In the genomic region with DNA sequence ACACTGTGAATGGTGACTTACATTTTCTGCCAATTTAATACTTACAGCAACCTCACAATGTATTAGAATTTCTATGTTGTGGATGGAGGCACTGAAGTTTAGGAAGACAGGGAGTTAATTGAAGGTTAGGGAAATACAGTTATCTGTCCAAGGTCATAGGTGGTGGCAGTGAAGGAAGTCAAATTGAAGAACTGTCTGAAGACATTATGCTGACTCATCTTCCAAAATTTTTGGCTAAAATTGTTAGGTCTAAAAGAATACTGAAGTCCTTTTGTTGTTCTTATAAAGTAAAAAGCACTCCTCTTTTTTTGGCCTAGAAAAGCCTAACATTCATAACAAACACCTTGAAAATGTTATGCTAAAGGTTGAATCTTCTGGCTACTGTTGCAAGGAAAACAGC, we compare ENCODE assay signal across 23 cellular contexts.
"Had no signal": no experiment of that assay in that cellular context is flagged by ENCODE, and none has a peak within 500 bp of the region (broad histone marks: within the 10 kb centered on the region; RNA-seq: fewer than 3 reads in every experiment).

No MANE protein-coding gene starts in this region.

- H3K27ac ChIP-seq: brain microvascular endothelial cell, dorsolateral prefrontal cortex, epithelial cell of prostate, foreskin keratinocyte, hepatocyte, neural progenitor cell, psoas muscle, skin epidermis, stomach, VCaP had no signal

- FAIRE-seq: colon had no signal

- H3K36me3 ChIP-seq: neural progenitor cell had no signal

- H3K27ac Mint-ChIP-seq: endodermal cell, neural progenitor cell had no signal

- H3K27me3 Mint-ChIP-seq: naive thymus-derived CD4-positive, alpha-beta T cell had no signal

- H3K4me3 ChIP-seq: dorsolateral prefrontal cortex, hepatocyte, neural progenitor cell, psoas muscle, skin epidermis, stomach had no signal

- ATAC-seq: foreskin keratinocyte; naive thymus-derived CD4-positive, alpha-beta T cell; psoas muscle; right cardiac atrium had no signal

- DNase-seq: activated CD4-positive, alpha-beta T cell treated with anti-CD3 and anti-CD28 coated beads, Interleukin-2, amount 50 U/mL, for 4 hours; activated CD4-positive, CD25-positive, alpha-beta regulatory T cell treated with anti-CD3 and anti-CD28 coated beads, Interleukin-2, amount 50 U/mL, for 72 hours; activated effector memory CD4-positive, alpha-beta T cell treated with anti-CD3 and anti-CD28 coated beads, Interleukin-2, amount 50 U/mL, for 16 hours; activated T-cell treated with anti-CD3 and anti-CD28 coated beads, Interleukin-2, amount 50 U/mL, for 1 hour; aorta; brain microvascular endothelial cell; central memory CD4-positive, alpha-beta T cell; dorsolateral prefrontal cortex; endodermal cell; foreskin keratinocyte; mesendoderm; naive thymus-derived CD4-positive, alpha-beta T cell; psoas muscle; right cardiac atrium; stomach; T1000; trophoblast cell had no signal

- H3K9me3 ChIP-seq: psoas muscle, stomach had no signal

- H3K4me2 ChIP-seq: hepatocyte, neural progenitor cell had no signal

- H3K4me1 Mint-ChIP-seq: endodermal cell, neural progenitor cell had no signal

- H3K36me3 Mint-ChIP-seq: neural progenitor cell had no signal

- H3K4me3 Mint-ChIP-seq: endodermal cell; naive thymus-derived CD4-positive, alpha-beta T cell; neural progenitor cell had no signal

- H3K27me3 ChIP-seq: brain microvascular endothelial cell, dorsolateral prefrontal cortex, foreskin keratinocyte, hepatocyte, neural progenitor cell, stomach had no signal

- H3K4me1 ChIP-seq: foreskin keratinocyte, neural progenitor cell, psoas muscle, stomach had no signal

- H3K9me3 Mint-ChIP-seq: endodermal cell; naive thymus-derived CD4-positive, alpha-beta T cell; neural progenitor cell had no signal
